ENCODE assay signal across 8 cellular contexts in genomic region chr17:39980402-39981206, GRCh38. TPM values are rescaled to one million over a fixed set of nuclear protein-coding genes. Genes with fewer than 3 reads are reported as not detected.
A peak's percentile ranks its signal among the peaks of the same experiment; 100 is the strongest.
DNase-seq lines count a peak whose midpoint lies in the region; ATAC-seq and TF ChIP-seq lines count a peak whose summit lies in the region.

Gene PSMD3, plus strand, starts transcription at chr17:39980807. Its CDS starts 164 bp downstream, at chr17:39980971.

- H3K27me3 ChIP-seq in testis = no peaks in the 10 kb centered on the region

- intact Hi-C loops in testis (cut with DNase I; ENCODE audit: low total_unique reads) = no loop called here

- no peaks in the 10 kb centered on the region for H3K36me3 Mint-ChIP-seq in activated naive CD8-positive, alpha-beta T cell

- peaks cover 36% of the 10 kb centered on the region for H3K4me1 Mint-ChIP-seq in activated naive CD8-positive, alpha-beta T cell (ENCODE audit: low read depth)

- H3K4me3 ChIP-seq in GM12865 (ENCODE audit: low read depth, low read length) (peak within 1 kb of the TSS; percentile 84), testis (peak within 1 kb of the TSS; percentile 86 to 100)

- DNase-seq in GM12865 (ENCODE audit: low read depth) = peak; percentile 100
- peak; percentile 99 for DNase-seq in NCI-H1105 (lab: John Stamatoyannopoulos, UW)
- peak; percentile 100 for DNase-seq in SKM-1 treated with dmso at 0.1 percent for 144 hours (lab: John Stamatoyannopoulos, UW; ENCODE audit: unreplicated experiment)
- DNase-seq in glomerular endothelial cell (ENCODE audit: extremely low read depth, low read depth, low spot score) = peak; percentile 100
- DNase-seq in omental fat pad (ENCODE audit: low spot score) = peak; percentile 95
- DNase-seq in testis = peak; percentile 99

- peak; percentile 81 for TF ChIP-seq CTCF in GM12865 (IDR thresholded peaks at IDR 0.05; ENCODE audit: insufficient read depth, low read depth, low read length, missing control alignments)
- TF ChIP-seq CTCF in omental fat pad (IDR thresholded peaks at IDR 0.05) = peak in 2 of 3 donors; percentile 58 to 64
- TF ChIP-seq CTCF in testis (IDR thresholded peaks at IDR 0.05) = peak; percentile 68 to 95 (median 94)

- H3K27ac Mint-ChIP-seq in activated naive CD8-positive, alpha-beta T cell = peak within 1 kb of the TSS; percentile 92

- no peaks in the 10 kb centered on the region for H3K27me3 Mint-ChIP-seq in activated naive CD8-positive, alpha-beta T cell

- no peaks in the 10 kb centered on the region for H3K36me3 ChIP-seq in testis (ENCODE audit: low read depth, missing control alignments)

- no peaks in the 10 kb centered on the region for H3K9me3 ChIP-seq in testis

- no peaks in the 10 kb centered on the region for H3K9me3 Mint-ChIP-seq in activated naive CD8-positive, alpha-beta T cell (ENCODE audit: low read depth)

- WGBS in testis, 2 donors = 0 to 1% methylated on average over 22 to 57 of the region's 82 CpGs

- H3K4me1 ChIP-seq in testis = peaks cover 16% of the 10 kb centered on the region

- H3K4me3 Mint-ChIP-seq in activated naive CD8-positive, alpha-beta T cell = peak within 1 kb of the TSS; percentile 95

- TF ChIP-seq POLR2A in testis (IDR thresholded peaks at IDR 0.05) = peak; percentile 87

- peak within 1 kb of the TSS; percentile 75 to 91 for H3K27ac ChIP-seq in testis

- peak; percentile 91 for ATAC-seq in HG02642 (IDR thresholded peaks at IDR 0.05; ENCODE audit: poor library complexity, unreplicated experiment)
- peak; percentile 94 for ATAC-seq in omental fat pad (ENCODE audit: low FRiP score)

RNA-seq across cellular contexts. Expression of gene PSMD3, which starts in this region (rescaled TPM):
- total RNA-seq in glomerular endothelial cell (124 and 134 TPM in 2 replicates), omental fat pad (10 to 100 TPM; 75.3 to 98.0 (median 79.4) TPM), testis (100 to 1,000 TPM; 112 to 129 TPM)
- 128 TPM for polyA plus RNA-seq in testis (ENCODE audit: insufficient read depth, low read depth, low replicate concordance)

Comparison
In these comparisons a context has a peak if more than half of its experiments do, and no peak if none do; other contexts are left out.
1. Peak in every context shown above with its lines: DNase-seq, ATAC-seq, H3K4me3 ChIP-seq and H3K27ac ChIP-seq.